22 cellular contexts compared by ENCODE assay signal in the genomic region with DNA sequence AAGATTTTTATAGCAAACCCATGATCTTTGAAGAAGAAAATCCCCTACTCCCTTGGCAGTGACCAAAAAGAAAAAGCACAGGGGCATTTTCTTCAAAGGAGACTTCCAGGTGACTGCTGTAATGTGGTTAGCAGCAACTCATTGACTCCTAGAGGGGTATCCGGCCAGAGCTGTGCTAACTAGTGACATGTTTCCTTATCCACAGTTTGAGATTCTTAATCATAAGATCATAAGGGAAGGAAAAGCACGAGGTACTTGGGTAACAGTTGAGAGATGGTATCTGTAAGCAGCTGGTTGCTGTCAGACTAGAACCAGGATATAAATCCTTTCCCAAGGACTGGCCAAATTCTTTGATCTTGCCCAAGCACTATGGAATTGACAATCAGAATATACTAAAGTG.
DNase-seq lines count a peak whose midpoint lies in the region; ATAC-seq and TF ChIP-seq lines count a peak whose summit lies in the region.
"Had no signal": no experiment of that assay in that cellular context is flagged by ENCODE, and none has a peak within 500 bp of the region (broad histone marks: within the 10 kb centered on the region; RNA-seq: fewer than 3 reads in every experiment).

No MANE protein-coding gene starts in this region.

- peak overlapping the region; percentile 71 for H2AFZ ChIP-seq in smooth muscle cell (ENCODE audit: low read depth)

- H3K4me1 ChIP-seq in smooth muscle cell (ENCODE audit: low read depth), result peaks cover 4% of the 10 kb centered on the region
- H3K4me1 ChIP-seq: right atrium auricular region had no signal

- H3K27me3 ChIP-seq in smooth muscle cell (ENCODE audit: low read depth), result no peaks in the 10 kb centered on the region
- H3K27me3 ChIP-seq: right atrium auricular region had no signal

- H3K4me2 ChIP-seq in smooth muscle cell, result peak overlapping the region; percentile 5

- in situ Hi-C loops in SK-MEL-5 (cut with HindIII; ENCODE audit: low pct_unique_long_range_greater_than_20kb, low sequenced_read_pairs), result no loop called here

- 28% methylated on average over 2 of the region's 2 CpGs for WGBS in smooth muscle cell (ENCODE audit: low lambda C conversion rate)

- H3F3A ChIP-seq in smooth muscle cell (ENCODE audit: low read depth), result peaks cover 9% of the 10 kb centered on the region

- no peak overlapping the region for H3K4me3 ChIP-seq in fibroblast of villous mesenchyme (ENCODE audit: low read depth, low read length)
- no peak overlapping the region for H3K4me3 ChIP-seq in smooth muscle cell
- H3K4me3 ChIP-seq: right atrium auricular region had no signal

- no peaks in the 10 kb centered on the region for H3K36me3 ChIP-seq in smooth muscle cell (ENCODE audit: low read depth)
- H3K36me3 ChIP-seq: right atrium auricular region had no signal

- no peaks in the 10 kb centered on the region for H4K20me1 ChIP-seq in smooth muscle cell (ENCODE audit: low read depth)

- no peaks in the 10 kb centered on the region for H3K79me2 ChIP-seq in smooth muscle cell (ENCODE audit: low read depth)

- no peak overlapping the region for H3K9ac ChIP-seq in smooth muscle cell (ENCODE audit: low read depth)

- no peak for ATAC-seq in activated CD4-positive, CD25-positive, alpha-beta regulatory T cell treated with anti-CD3 and anti-CD28 coated beads, Interleukin-2, amount 50 U/mL, for 24 hours
- ATAC-seq: Right ventricle myocardium inferior had no signal

- no peaks in the 10 kb centered on the region for H3K9me3 ChIP-seq in smooth muscle cell (replicated peaks; ENCODE audit: low read depth)
- H3K9me3 ChIP-seq: right atrium auricular region had no signal

- peak overlapping the region; percentile 98 for H3K27ac ChIP-seq in smooth muscle cell (ENCODE audit: low read depth)
- H3K27ac ChIP-seq: right atrium auricular region had no signal

- TF ChIP-seq CTCF in fibroblast of villous mesenchyme (IDR thresholded peaks at IDR 0.05; ENCODE audit: insufficient read depth, low read depth, low read length) (no peak), smooth muscle cell (IDR thresholded peaks at IDR 0.05; ENCODE audit: borderline replicate concordance, insufficient read depth, poor library complexity, severe bottlenecking) (no peak)

- DNase-seq in HCEC 1CT, result peak; percentile 32
- DNase-seq in SK-MEL-5 (ENCODE audit: low read depth, low spot score), result peak; percentile 15
- DNase-seq in fibroblast of villous mesenchyme (ENCODE audit: low read depth), result peak; percentile 74
- no peak for DNase-seq in smooth muscle cell (lab: John Stamatoyannopoulos, UW; ENCODE audit: unreplicated experiment)
- DNase-seq in AG20443 (ENCODE audit: low spot score), result no peak
- DNase-seq in CD1c-positive myeloid dendritic cell (ENCODE audit: extremely low spot score), result no peak
- DNase-seq: activated CD4-positive, alpha-beta T cell treated with anti-CD3 and anti-CD28 coated beads for 4 hours; activated T-cell treated with anti-CD3 and anti-CD28 coated beads, Interleukin-2, amount 50 U/mL, for 48 hours; CD4-positive, CD25-positive, alpha-beta regulatory T cell; cerebellar nuclear complex; DMS153; effector CD4-positive, alpha-beta T cell; GDM1; Karpas-422; mammary epithelial cell; NCI-H1048; NCI-H1930; NCI-H345; NCI-H774 had no signal

Comparison
In these comparisons a context has a peak if more than half of its experiments do, and no peak if none do; other contexts are left out.
1. DNase-seq: peak in HCEC 1CT (single experiment), SK-MEL-5 (single experiment) and fibroblast of villous mesenchyme (single experiment); none in smooth muscle cell (single experiment), AG20443 (single experiment) and CD1c-positive myeloid dendritic cell (single experiment).